Comparison of ENCODE assay signal across 13 cellular contexts in genomic region chr9:134779640-134780039, GRCh38.
DNase-seq lines count a peak whose midpoint lies in the region; ATAC-seq and TF ChIP-seq lines count a peak whose summit lies in the region.
"Had no signal": no experiment of that assay in that cellular context is flagged by ENCODE, and none has a peak within 500 bp of the region (broad histone marks: within the 10 kb centered on the region; RNA-seq: fewer than 3 reads in every experiment).

No MANE protein-coding gene starts in this region.

- H3K4me1 Mint-ChIP-seq in MCF 10A (ENCODE audit: insufficient read depth, unreplicated experiment) = peaks cover 23% of the 10 kb centered on the region
- peaks cover 9% of the 10 kb centered on the region for H3K4me1 Mint-ChIP-seq in WTC11
- peaks cover 16% of the 10 kb centered on the region for H3K4me1 Mint-ChIP-seq in type B pancreatic cell (ENCODE audit: unreplicated experiment)

- H3K27ac ChIP-seq in breast epithelium (no peak overlapping the region), gastroesophageal sphincter (peak overlapping the region in 3 of 4 donors; percentile 71 to 76 (median 74))
- H3K27ac ChIP-seq: 22Rv1, HL-60 had no signal

- H3K36me3 ChIP-seq in breast epithelium (no peaks in the 10 kb centered on the region), gastroesophageal sphincter (peaks cover 0 to 59% of the 10 kb centered on the region in 2 donors)

- no peak for TF ChIP-seq POLR2A in breast epithelium (IDR thresholded peaks at IDR 0.05)
- TF ChIP-seq POLR2A in gastroesophageal sphincter (IDR thresholded peaks at IDR 0.05) = no peak

- intact Hi-C loops in MCF 10A (cut with micrococcal nuclease) = loop anchor here (1.0 to 10.0 kb wide), 3 partner anchors 79 to 633 kb away; no protein-coding TSS in a partner anchor
- intact Hi-C loops in breast epithelium (cut with DNase I; ENCODE audit: low total_unique reads) = loop anchor here (10.0 kb wide), 1 partner anchor 635 kb away; no protein-coding TSS in a partner anchor

- POLR2A ChIA-PET in MCF 10A (lab: Yijun Ruan, JAX) = interaction anchor here (0.7 kb wide), 1 partner anchor 27 kb away, joined by 3 read pairs; no protein-coding TSS in a partner anchor
- POLR2A ChIA-PET in WTC11 (lab: Charles Lee) = no interaction called here

- TF ChIP-seq CTCF in MCF 10A (IDR thresholded peaks at IDR 0.05; ENCODE audit: unreplicated experiment) (no peak), breast epithelium (IDR thresholded peaks at IDR 0.05) (no peak), WTC11 (IDR thresholded peaks at IDR 0.05) (no peak), gastroesophageal sphincter (IDR thresholded peaks at IDR 0.05) (no peak), type B pancreatic cell (conservative IDR thresholded peaks at IDR 0.05) (no peak)

- DNase-seq in MCF 10A (ENCODE audit: unreplicated experiment) (no peak), breast epithelium (ENCODE audit: low spot score in 2 of 2) (no peak), WTC11 (ENCODE audit: low spot score) (no peak), type B pancreatic cell (ENCODE audit: extremely low spot score, unreplicated experiment) (no peak), 8988T (no peak), KBM-7 (no peak)
- DNase-seq: CD4-positive, alpha-beta T cell; GOT3 had no signal

- H3K9me3 ChIP-seq in breast epithelium = no peaks in the 10 kb centered on the region
- no peaks in the 10 kb centered on the region for H3K9me3 ChIP-seq in gastroesophageal sphincter

- no peak overlapping the region for H3K4me3 ChIP-seq in breast epithelium
- no peak overlapping the region for H3K4me3 ChIP-seq in gastroesophageal sphincter

- no peak for TF ChIP-seq EP300 in gastroesophageal sphincter (IDR thresholded peaks at IDR 0.05)

- H3K27me3 ChIP-seq in breast epithelium (peaks cover 0 to 3% of the 10 kb centered on the region in 2 donors), gastroesophageal sphincter (no peaks in the 10 kb centered on the region)

- in situ Hi-C loops in KBM-7 (cut with MboI; ENCODE audit: low pct_unique_long_range_greater_than_20kb, low sequenced_read_pairs) = no loop called here

- CTCF ChIA-PET in MCF 10A (lab: Yijun Ruan, JAX) (interaction anchor here (0.6 to 1.3 kb wide), 8 partner anchors 8 to 687 kb away, joined by 3 to 5 read pairs (median 4); no protein-coding TSS in a partner anchor), WTC11 (lab: Charles Lee) (interaction anchor here (1.2 to 2.2 kb wide), 8 partner anchors 10 to 260 kb away, joined by 3 to 24 read pairs (median 6); no protein-coding TSS in a partner anchor)

- ATAC-seq in WTC11 (no peak), gastroesophageal sphincter (no peak), GM18519 (IDR thresholded peaks at IDR 0.05; ENCODE audit: low FRiP score, unreplicated experiment) (no peak)

- peaks cover 6% of the 10 kb centered on the region for H3K36me3 Mint-ChIP-seq in MCF 10A (ENCODE audit: insufficient read depth, unreplicated experiment)
- H3K36me3 Mint-ChIP-seq in WTC11 = no peaks in the 10 kb centered on the region
- no peaks in the 10 kb centered on the region for H3K36me3 Mint-ChIP-seq in type B pancreatic cell

- peaks cover 6 to 23% of the 10 kb centered on the region in 2 donors for H3K4me1 ChIP-seq in breast epithelium
- H3K4me1 ChIP-seq in gastroesophageal sphincter = peaks cover 0 to 77% (median 38%) of the 10 kb centered on the region in 3 donors

- peaks cover 45% of the 10 kb centered on the region for H3K27me3 Mint-ChIP-seq in MCF 10A (ENCODE audit: insufficient read depth, unreplicated experiment)
- H3K27me3 Mint-ChIP-seq in WTC11 (ENCODE audit: low read depth) = no peaks in the 10 kb centered on the region
- peaks cover 16% of the 10 kb centered on the region for H3K27me3 Mint-ChIP-seq in type B pancreatic cell
- H3K27me3 Mint-ChIP-seq: CD4-positive, alpha-beta T cell had no signal

- H3K9me3 Mint-ChIP-seq in MCF 10A (ENCODE audit: unreplicated experiment) (no peaks in the 10 kb centered on the region), WTC11 (no peaks in the 10 kb centered on the region), type B pancreatic cell (no peaks in the 10 kb centered on the region)
- H3K9me3 Mint-ChIP-seq: CD4-positive, alpha-beta T cell; H9 had no signal

- peak overlapping the region; percentile 12 for H3K4me3 Mint-ChIP-seq in MCF 10A (ENCODE audit: unreplicated experiment)
- no peak overlapping the region for H3K4me3 Mint-ChIP-seq in WTC11
- H3K4me3 Mint-ChIP-seq in type B pancreatic cell = no peak overlapping the region
- H3K4me3 Mint-ChIP-seq: CD4-positive, alpha-beta T cell; H9 had no signal

- WGBS in gastroesophageal sphincter (ENCODE audit: low coverage in 1 of 2), 2 donors = 83 to 100% methylated on average over 1 to 4 of the region's 8 CpGs

- H3K27ac Mint-ChIP-seq in MCF 10A (ENCODE audit: low read depth, unreplicated experiment) (peak overlapping the region; percentile 57), WTC11 (peak overlapping the region; percentile 53; the same call in 1 of the 2 replicates), type B pancreatic cell (peak overlapping the region; percentile 74)
- H3K27ac Mint-ChIP-seq: CD4-positive, alpha-beta T cell; H9 had no signal

- no TSS peak for BruUV-seq in MCF 10A (replicated peaks; lab: Mats Ljungman, UMichigan)

TF ChIP-seq in WTC11, 78 proteins besides CTCF, POLR2A, EP300 and RAD21 (continues in another document):
- TF ChIP-seq ZNF532 (CRISPR knock-in tag; IDR thresholded peaks at IDR 0.05; ENCODE audit: borderline replicate concordance) (no peak), SMAD3 (CRISPR knock-in tag; IDR thresholded peaks at IDR 0.05; ENCODE audit: borderline replicate concordance) (no peak), ZMAT4 (CRISPR knock-in tag; IDR thresholded peaks at IDR 0.05) (no peak), PRRX2 (CRISPR knock-in tag; IDR thresholded peaks at IDR 0.05) (no peak), ZBTB43 (CRISPR knock-in tag; IDR thresholded peaks at IDR 0.05) (no peak), PREB (CRISPR knock-in tag; IDR thresholded peaks at IDR 0.05; ENCODE audit: borderline replicate concordance) (no peak), FOXK1 (CRISPR knock-in tag; IDR thresholded peaks at IDR 0.05) (no peak), ZNF138 (CRISPR knock-in tag; conservative IDR thresholded peaks at IDR 0.05) (no peak), ETV6 (CRISPR knock-in tag; IDR thresholded peaks at IDR 0.05) (no peak)

Comparison
In these comparisons a context has a peak if more than half of its experiments do, and no peak if none do; other contexts are left out.
1. H3K27ac ChIP-seq: peak in gastroesophageal sphincter (3 of 4); none in breast epithelium (0 of 2).
2. Peak in every context shown above with its lines, with median percentiles within 50 percentile points of each other: H3K27ac Mint-ChIP-seq.